ENCODE assay signal across 12 cellular contexts in the genomic region with DNA sequence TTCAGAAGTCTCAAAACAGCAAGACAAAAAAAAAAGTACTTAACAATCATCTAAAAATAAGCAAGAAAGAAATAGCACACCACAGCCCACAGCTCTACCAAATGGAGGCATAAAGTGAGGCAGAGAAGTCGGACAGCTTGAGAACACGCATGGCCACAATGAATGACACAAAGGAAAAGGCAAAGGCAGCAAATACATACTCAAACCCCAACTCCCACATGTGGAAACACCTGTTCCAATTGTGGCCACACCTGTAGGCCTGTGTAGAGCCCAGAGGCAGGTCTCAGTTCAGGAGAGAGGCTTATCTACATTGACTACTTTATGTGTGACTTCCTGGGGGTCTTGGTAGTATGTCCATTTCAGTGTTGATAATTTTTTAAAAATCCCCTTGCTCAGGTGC.
DNase-seq lines count a peak whose midpoint lies in the region; ATAC-seq and TF ChIP-seq lines count a peak whose summit lies in the region.
"Had no signal": no experiment of that assay in that cellular context is flagged by ENCODE, and none has a peak within 500 bp of the region (broad histone marks: within the 10 kb centered on the region; RNA-seq: fewer than 3 reads in every experiment).

No MANE protein-coding gene starts in this region.

- 85 to 98% (median 91%) methylated on average over 2 of the region's 2 CpGs for WGBS in ovary, 3 donors

- DNase-seq in GM23338 (ENCODE audit: low spot score) = no peak
- DNase-seq in naive B cell = no peak
- DNase-seq in inferior parietal cortex (ENCODE audit: extremely low spot score) = no peak
- no peak for DNase-seq in stimulated activated naive CD4-positive, alpha-beta T cell treated with Interleukin-2 at 50 U/mL for 16 hours (lab: John Stamatoyannopoulos, UW)
- no peak for DNase-seq in activated CD4-positive, alpha-beta T cell treated with anti-CD3 and anti-CD28 coated beads for 1 hour
- no peak for DNase-seq in ovary
- DNase-seq: CD8-positive, alpha-beta T cell; mammary epithelial cell had no signal

- H3K4me2 ChIP-seq in GM23338 = no peak overlapping the region

- peaks cover 8% of the 10 kb centered on the region; the same call in 2 of the 3 replicates for H3K9me3 Mint-ChIP-seq in GM23338
- H3K9me3 Mint-ChIP-seq in naive B cell = peaks cover 0 to 9% (median 0%) of the 10 kb centered on the region in 7 donors
- H3K9me3 Mint-ChIP-seq: activated T-helper 1 cell treated with anti-CD3 and anti-CD28 coated beads, Interleukin-12 subunit alpha, Interleukin-12 subunit beta, Interleukin-2, Interleukin-4 antibody, amounts not matched to agents 30 ng/mL and 10 ng/mL and 1 ng/mL, durations not matched to agents 14 hours and 24 hours and 36 hours; CD8-positive, alpha-beta T cell had no signal

- no peaks in the 10 kb centered on the region for H3K36me3 ChIP-seq in GM23338 (ENCODE audit: insufficient read depth)
- H3K36me3 ChIP-seq in ovary = no peaks in the 10 kb centered on the region

- H3K4me3 Mint-ChIP-seq in GM23338 (no peak overlapping the region), naive B cell (peak overlapping the region in 5 of 8 donors; percentile 2 to 88 (median 70))
- H3K4me3 Mint-ChIP-seq: activated T-helper 1 cell treated with anti-CD3 and anti-CD28 coated beads, Interleukin-12 subunit alpha, Interleukin-12 subunit beta, Interleukin-2, Interleukin-4 antibody, amounts not matched to agents 30 ng/mL and 10 ng/mL and 1 ng/mL, durations not matched to agents 14 hours and 24 hours and 36 hours; CD8-positive, alpha-beta T cell had no signal

- no peak for TF ChIP-seq CTCF in GM23338 (conservative IDR thresholded peaks at IDR 0.05; ENCODE audit: low read depth in 2 of 2)
- TF ChIP-seq CTCF in ovary (IDR thresholded peaks at IDR 0.05) = no peak

- no peaks in the 10 kb centered on the region for H4K20me1 ChIP-seq in GM23338 (replicated peaks; ENCODE audit: insufficient read depth)

- intact Hi-C loops in ovary (cut with DNase I) = no loop called here

- H3K9me3 ChIP-seq in ovary = no peaks in the 10 kb centered on the region

- no peaks in the 10 kb centered on the region for H3F3A ChIP-seq in GM23338 (replicated peaks; ENCODE audit: low read depth)

- no peak for TF ChIP-seq EP300 in ovary (IDR thresholded peaks at IDR 0.05)

- peaks cover 10% of the 10 kb centered on the region; the same call in 1 of the 2 replicates for H3K4me1 ChIP-seq in GM23338 (ENCODE audit: insufficient read depth)
- H3K4me1 ChIP-seq in ovary (ENCODE audit: insufficient read depth) = no peaks in the 10 kb centered on the region

- H3K4me1 Mint-ChIP-seq in GM23338 (peaks cover 14% of the 10 kb centered on the region), naive B cell (peaks cover 28 to 35% (median 33%) of the 10 kb centered on the region in 3 donors)

- no peak for TF ChIP-seq POLR2A in ovary (IDR thresholded peaks at IDR 0.05)

- no peak overlapping the region for H3K27ac Mint-ChIP-seq in GM23338
- H3K27ac Mint-ChIP-seq in naive B cell = peak overlapping the region; percentile 64 to 94 (median 90)
- H3K27ac Mint-ChIP-seq: activated T-helper 1 cell treated with anti-CD3 and anti-CD28 coated beads, Interleukin-12 subunit alpha, Interleukin-12 subunit beta, Interleukin-2, Interleukin-4 antibody, amounts not matched to agents 30 ng/mL and 10 ng/mL and 1 ng/mL, durations not matched to agents 14 hours and 24 hours and 36 hours; CD8-positive, alpha-beta T cell had no signal

- H2AFZ ChIP-seq in GM23338 = peak overlapping the region; percentile 84; the same call in 1 of the 2 replicates

- H3K4me3 ChIP-seq in GM23338 (no peak overlapping the region), ovary (no peak overlapping the region)

- H3K27me3 Mint-ChIP-seq in GM23338 (ENCODE audit: insufficient read depth, low read depth, poor library complexity) (no peaks in the 10 kb centered on the region), naive B cell (no peaks in the 10 kb centered on the region)

- no peaks in the 10 kb centered on the region for H3K9me2 ChIP-seq in GM23338 (ENCODE audit: insufficient read depth)

- H3K36me3 Mint-ChIP-seq in GM23338 (ENCODE audit: low read depth) (peaks cover 12% of the 10 kb centered on the region; the same call in 2 of the 3 replicates), naive B cell (no peaks in the 10 kb centered on the region)
- H3K36me3 Mint-ChIP-seq: CD8-positive, alpha-beta T cell had no signal

- ATAC-seq in GM18867 (IDR thresholded peaks at IDR 0.05; ENCODE audit: unreplicated experiment) (peak; percentile 70), GM23338 (no peak), HG03457 (IDR thresholded peaks at IDR 0.05; ENCODE audit: unreplicated experiment) (peak; percentile 63), naive B cell (ENCODE audit: low read depth in 2 of 2) (peak; percentile 21 to 40)
- ATAC-seq: CD8-positive, alpha-beta T cell; HCT116 had no signal

- no peaks in the 10 kb centered on the region for H3K27me3 ChIP-seq in GM23338 (ENCODE audit: insufficient read depth)
- H3K27me3 ChIP-seq in ovary = no peaks in the 10 kb centered on the region

- H3K79me2 ChIP-seq in GM23338 (replicated peaks; ENCODE audit: insufficient read depth) = no peaks in the 10 kb centered on the region

- H3K27ac ChIP-seq in GM23338 (ENCODE audit: low read depth) = no peak overlapping the region
- no peak overlapping the region for H3K27ac ChIP-seq in ovary

TF ChIP-seq in GM23338, 12 proteins besides CTCF, POLR2A, EP300 and RAD21:
- TF ChIP-seq POLR2AphosphoS5 (IDR thresholded peaks at IDR 0.05; ENCODE audit: low read depth) = no peak
- TF ChIP-seq, protein P1, sequence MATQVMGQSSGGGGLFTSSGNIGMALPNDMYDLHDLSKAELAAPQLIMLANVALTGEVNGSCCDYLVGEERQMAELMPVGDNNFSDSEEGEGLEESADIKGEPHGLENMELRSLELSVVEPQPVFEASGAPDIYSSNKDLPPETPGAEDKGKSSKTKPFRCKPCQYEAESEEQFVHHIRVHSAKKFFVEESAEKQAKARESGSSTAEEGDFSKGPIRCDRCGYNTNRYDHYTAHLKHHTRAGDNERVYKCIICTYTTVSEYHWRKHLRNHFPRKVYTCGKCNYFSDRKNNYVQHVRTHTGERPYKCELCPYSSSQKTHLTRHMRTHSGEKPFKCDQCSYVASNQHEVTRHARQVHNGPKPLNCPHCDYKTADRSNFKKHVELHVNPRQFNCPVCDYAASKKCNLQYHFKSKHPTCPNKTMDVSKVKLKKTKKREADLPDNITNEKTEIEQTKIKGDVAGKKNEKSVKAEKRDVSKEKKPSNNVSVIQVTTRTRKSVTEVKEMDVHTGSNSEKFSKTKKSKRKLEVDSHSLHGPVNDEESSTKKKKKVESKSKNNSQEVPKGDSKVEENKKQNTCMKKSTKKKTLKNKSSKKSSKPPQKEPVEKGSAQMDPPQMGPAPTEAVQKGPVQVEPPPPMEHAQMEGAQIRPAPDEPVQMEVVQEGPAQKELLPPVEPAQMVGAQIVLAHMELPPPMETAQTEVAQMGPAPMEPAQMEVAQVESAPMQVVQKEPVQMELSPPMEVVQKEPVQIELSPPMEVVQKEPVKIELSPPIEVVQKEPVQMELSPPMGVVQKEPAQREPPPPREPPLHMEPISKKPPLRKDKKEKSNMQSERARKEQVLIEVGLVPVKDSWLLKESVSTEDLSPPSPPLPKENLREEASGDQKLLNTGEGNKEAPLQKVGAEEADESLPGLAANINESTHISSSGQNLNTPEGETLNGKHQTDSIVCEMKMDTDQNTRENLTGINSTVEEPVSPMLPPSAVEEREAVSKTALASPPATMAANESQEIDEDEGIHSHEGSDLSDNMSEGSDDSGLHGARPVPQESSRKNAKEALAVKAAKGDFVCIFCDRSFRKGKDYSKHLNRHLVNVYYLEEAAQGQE (IDR thresholded peaks at IDR 0.05; ENCODE audit: unreplicated experiment) = no peak
- no peak for TF ChIP-seq NANOG (IDR thresholded peaks at IDR 0.05; ENCODE audit: borderline replicate concordance)
- TF ChIP-seq ZNF114 (CRISPR knock-in tag; IDR thresholded peaks at IDR 0.05) = no peak
- no peak for TF ChIP-seq ZNF331 (CRISPR knock-in tag; IDR thresholded peaks at IDR 0.05; ENCODE audit: low read depth)
- TF ChIP-seq EZH2phosphoT487 (IDR thresholded peaks at IDR 0.05; ENCODE audit: unreplicated experiment) = no peak
